Comparison of ENCODE assay signal across 1 cellular context in the genomic region with DNA sequence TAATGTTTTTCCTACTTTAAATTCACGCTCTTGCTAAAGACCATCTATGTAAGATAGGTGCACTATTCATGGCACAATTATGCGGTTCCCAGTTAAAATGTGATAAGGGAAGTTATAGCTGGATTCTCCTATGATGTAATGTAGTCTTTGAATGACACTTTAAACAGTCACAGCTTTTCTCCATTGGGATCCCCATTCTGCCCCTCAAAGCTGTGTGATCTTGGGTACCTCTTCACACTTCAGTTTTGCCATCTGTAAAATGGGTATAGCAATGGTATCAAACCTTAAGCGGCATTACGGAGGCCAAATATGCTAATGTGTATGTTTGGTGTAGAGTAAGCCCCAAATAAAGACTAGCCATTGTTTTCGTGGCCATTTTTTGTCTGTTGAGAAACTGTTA.
TF ChIP-seq lines count a peak whose summit lies in the region.

No MANE protein-coding gene starts in this region.

TF ChIP-seq in K562, 482 proteins besides CTCF, POLR2A, EP300 and RAD21 (continued from another document):
- TF ChIP-seq, protein P1, sequence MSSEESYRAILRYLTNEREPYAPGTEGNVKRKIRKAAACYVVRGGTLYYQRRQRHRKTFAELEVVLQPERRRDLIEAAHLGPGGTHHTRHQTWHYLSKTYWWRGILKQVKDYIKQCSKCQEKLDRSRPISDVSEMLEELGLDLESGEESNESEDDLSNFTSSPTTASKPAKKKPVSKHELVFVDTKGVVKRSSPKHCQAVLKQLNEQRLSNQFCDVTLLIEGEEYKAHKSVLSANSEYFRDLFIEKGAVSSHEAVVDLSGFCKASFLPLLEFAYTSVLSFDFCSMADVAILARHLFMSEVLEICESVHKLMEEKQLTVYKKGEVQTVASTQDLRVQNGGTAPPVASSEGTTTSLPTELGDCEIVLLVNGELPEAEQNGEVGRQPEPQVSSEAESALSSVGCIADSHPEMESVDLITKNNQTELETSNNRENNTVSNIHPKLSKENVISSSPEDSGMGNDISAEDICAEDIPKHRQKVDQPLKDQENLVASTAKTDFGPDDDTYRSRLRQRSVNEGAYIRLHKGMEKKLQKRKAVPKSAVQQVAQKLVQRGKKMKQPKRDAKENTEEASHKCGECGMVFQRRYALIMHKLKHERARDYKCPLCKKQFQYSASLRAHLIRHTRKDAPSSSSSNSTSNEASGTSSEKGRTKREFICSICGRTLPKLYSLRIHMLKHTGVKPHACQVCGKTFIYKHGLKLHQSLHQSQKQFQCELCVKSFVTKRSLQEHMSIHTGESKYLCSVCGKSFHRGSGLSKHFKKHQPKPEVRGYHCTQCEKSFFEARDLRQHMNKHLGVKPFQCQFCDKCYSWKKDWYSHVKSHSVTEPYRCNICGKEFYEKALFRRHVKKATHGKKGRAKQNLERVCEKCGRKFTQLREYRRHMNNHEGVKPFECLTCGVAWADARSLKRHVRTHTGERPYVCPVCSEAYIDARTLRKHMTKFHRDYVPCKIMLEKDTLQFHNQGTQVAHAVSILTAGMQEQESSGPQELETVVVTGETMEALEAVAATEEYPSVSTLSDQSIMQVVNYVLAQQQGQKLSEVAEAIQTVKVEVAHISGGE (CRISPR knock-in tag; IDR thresholded peaks at IDR 0.05), result peak in 1 of 3 experiments; percentile 93; a peak in 2 of 6 replicates
- TF ChIP-seq BRF1 (IDR thresholded peaks at IDR 0.05; ENCODE audit: borderline replicate concordance, extremely low read depth, insufficient read length), result no peak
- TF ChIP-seq SOX6 (IDR thresholded peaks at IDR 0.05), result no peak
- TF ChIP-seq RCOR1 (IDR thresholded peaks at IDR 0.05; ENCODE audit: borderline replicate concordance in 1 of 2, low read depth in 2 of 2, low read length in 2 of 2), result 0 out of 4 replicates have a peak, but pooled peaks of 1 of the 2 experiments have one; percentile 25
- TF ChIP-seq, protein P2, sequence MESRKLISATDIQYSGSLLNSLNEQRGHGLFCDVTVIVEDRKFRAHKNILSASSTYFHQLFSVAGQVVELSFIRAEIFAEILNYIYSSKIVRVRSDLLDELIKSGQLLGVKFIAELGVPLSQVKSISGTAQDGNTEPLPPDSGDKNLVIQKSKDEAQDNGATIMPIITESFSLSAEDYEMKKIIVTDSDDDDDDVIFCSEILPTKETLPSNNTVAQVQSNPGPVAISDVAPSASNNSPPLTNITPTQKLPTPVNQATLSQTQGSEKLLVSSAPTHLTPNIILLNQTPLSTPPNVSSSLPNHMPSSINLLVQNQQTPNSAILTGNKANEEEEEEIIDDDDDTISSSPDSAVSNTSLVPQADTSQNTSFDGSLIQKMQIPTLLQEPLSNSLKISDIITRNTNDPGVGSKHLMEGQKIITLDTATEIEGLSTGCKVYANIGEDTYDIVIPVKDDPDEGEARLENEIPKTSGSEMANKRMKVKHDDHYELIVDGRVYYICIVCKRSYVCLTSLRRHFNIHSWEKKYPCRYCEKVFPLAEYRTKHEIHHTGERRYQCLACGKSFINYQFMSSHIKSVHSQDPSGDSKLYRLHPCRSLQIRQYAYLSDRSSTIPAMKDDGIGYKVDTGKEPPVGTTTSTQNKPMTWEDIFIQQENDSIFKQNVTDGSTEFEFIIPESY (CRISPR knock-in tag; IDR thresholded peaks at IDR 0.05), result peak; percentile 72; the same call in 1 of the 2 replicates
- TF ChIP-seq, protein P3, sequence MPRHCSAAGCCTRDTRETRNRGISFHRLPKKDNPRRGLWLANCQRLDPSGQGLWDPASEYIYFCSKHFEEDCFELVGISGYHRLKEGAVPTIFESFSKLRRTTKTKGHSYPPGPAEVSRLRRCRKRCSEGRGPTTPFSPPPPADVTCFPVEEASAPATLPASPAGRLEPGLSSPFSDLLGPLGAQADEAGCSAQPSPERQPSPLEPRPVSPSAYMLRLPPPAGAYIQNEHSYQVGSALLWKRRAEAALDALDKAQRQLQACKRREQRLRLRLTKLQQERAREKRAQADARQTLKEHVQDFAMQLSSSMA (CRISPR knock-in tag; IDR thresholded peaks at IDR 0.05), result no peak
- TF ChIP-seq RBM25 (IDR thresholded peaks at IDR 0.05; ENCODE audit: low read depth, low read length, severe bottlenecking), result peak; percentile 97
- TF ChIP-seq ELF1 (tag; IDR thresholded peaks at IDR 0.05), result no peak
- TF ChIP-seq MIER1 (IDR thresholded peaks at IDR 0.05; ENCODE audit: low read depth), result no peak
- TF ChIP-seq OTX1 (CRISPR knock-in tag; IDR thresholded peaks at IDR 0.05), result no peak
- TF ChIP-seq, protein P4, sequence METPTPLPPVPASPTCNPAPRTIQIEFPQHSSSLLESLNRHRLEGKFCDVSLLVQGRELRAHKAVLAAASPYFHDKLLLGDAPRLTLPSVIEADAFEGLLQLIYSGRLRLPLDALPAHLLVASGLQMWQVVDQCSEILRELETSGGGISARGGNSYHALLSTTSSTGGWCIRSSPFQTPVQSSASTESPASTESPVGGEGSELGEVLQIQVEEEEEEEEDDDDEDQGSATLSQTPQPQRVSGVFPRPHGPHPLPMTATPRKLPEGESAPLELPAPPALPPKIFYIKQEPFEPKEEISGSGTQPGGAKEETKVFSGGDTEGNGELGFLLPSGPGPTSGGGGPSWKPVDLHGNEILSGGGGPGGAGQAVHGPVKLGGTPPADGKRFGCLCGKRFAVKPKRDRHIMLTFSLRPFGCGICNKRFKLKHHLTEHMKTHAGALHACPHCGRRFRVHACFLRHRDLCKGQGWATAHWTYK (CRISPR knock-in tag; IDR thresholded peaks at IDR 0.05), result no peak
- no peak for TF ChIP-seq NCOA2 (IDR thresholded peaks at IDR 0.05; ENCODE audit: partially characterized antibody in 2 of 2)
- TF ChIP-seq, protein P5, sequence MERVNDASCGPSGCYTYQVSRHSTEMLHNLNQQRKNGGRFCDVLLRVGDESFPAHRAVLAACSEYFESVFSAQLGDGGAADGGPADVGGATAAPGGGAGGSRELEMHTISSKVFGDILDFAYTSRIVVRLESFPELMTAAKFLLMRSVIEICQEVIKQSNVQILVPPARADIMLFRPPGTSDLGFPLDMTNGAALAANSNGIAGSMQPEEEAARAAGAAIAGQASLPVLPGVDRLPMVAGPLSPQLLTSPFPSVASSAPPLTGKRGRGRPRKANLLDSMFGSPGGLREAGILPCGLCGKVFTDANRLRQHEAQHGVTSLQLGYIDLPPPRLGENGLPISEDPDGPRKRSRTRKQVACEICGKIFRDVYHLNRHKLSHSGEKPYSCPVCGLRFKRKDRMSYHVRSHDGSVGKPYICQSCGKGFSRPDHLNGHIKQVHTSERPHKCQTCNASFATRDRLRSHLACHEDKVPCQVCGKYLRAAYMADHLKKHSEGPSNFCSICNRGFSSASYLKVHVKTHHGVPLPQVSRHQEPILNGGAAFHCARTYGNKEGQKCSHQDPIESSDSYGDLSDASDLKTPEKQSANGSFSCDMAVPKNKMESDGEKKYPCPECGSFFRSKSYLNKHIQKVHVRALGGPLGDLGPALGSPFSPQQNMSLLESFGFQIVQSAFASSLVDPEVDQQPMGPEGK (CRISPR knock-in tag; IDR thresholded peaks at IDR 0.05; ENCODE audit: borderline replicate concordance), result no peak
